In genomic region chr22:23180301-23180892, GRCh38 we compare ENCODE assay signal across 8 cellular contexts. TPM values are rescaled to one million over a fixed set of nuclear protein-coding genes. Genes with fewer than 3 reads are reported as not detected.
A peak's percentile ranks its signal among the peaks of the same experiment; 100 is the strongest.
DNase-seq lines count a peak whose midpoint lies in the region; ATAC-seq and TF ChIP-seq lines count a peak whose summit lies in the region.

BCR (plus strand) TSS chr22:23180509; CDS start chr22:23180961, 452 bp downstream.

- H3K27ac Mint-ChIP-seq in activated naive CD4-positive, alpha-beta T cell treated with anti-CD3 and anti-CD28 coated beads for 36 hours: peak within 1 kb of the TSS; percentile 92
- H3K27ac Mint-ChIP-seq in natural killer cell: peak within 1 kb of the TSS; percentile 93 to 94

- H3K27ac ChIP-seq in RWPE1 (peak within 1 kb of the TSS; percentile 81), testis (peak within 1 kb of the TSS; percentile 75 to 86)

- DNase-seq in Caki2 (ENCODE audit: low read depth): peak; percentile 67
- DNase-seq in RWPE1 (ENCODE audit: low spot score): peak; percentile 59
- DNase-seq in activated naive CD4-positive, alpha-beta T cell treated with anti-CD3 and anti-CD28 coated beads for 36 hours: peak; percentile 65
- DNase-seq in foreskin fibroblast: peak; percentile 67 to 89
- DNase-seq in natural killer cell: peak; percentile 73
- DNase-seq in testis: peak; percentile 83

- H3K4me1 ChIP-seq in testis: peaks cover 50% of the 10 kb centered on the region

- peak within 1 kb of the TSS; percentile 97 for H3K4me3 Mint-ChIP-seq in activated naive CD4-positive, alpha-beta T cell treated with anti-CD3 and anti-CD28 coated beads for 36 hours
- H3K4me3 Mint-ChIP-seq in natural killer cell: peak within 1 kb of the TSS; percentile 98

- intact Hi-C loops in activated naive CD4-positive, alpha-beta T cell treated with anti-CD3 and anti-CD28 coated beads for 36 hours (cut with micrococcal nuclease): no loop called here
- intact Hi-C loops in natural killer cell (cut with micrococcal nuclease) (loop anchor here (5.0 kb wide), 1 partner anchor 43 kb away; no protein-coding TSS in a partner anchor), testis (cut with DNase I; ENCODE audit: low total_unique reads) (no loop called here)

- POLR2A ChIA-PET in RWPE1 (lab: Yijun Ruan, JAX; ENCODE audit: low non-redundant PET): interaction anchor here (0.6 to 0.7 kb wide), 2 partner anchors 35 to 90 kb away, joined by 3 read pairs; no protein-coding TSS in a partner anchor

- H3K4me3 ChIP-seq in foreskin fibroblast (ENCODE audit: low read depth in 1 of 2, low read length in 2 of 2) (peak within 1 kb of the TSS; percentile 62 to 76), testis (peak within 1 kb of the TSS; percentile 59 to 60)

- H3K36me3 Mint-ChIP-seq in activated naive CD4-positive, alpha-beta T cell treated with anti-CD3 and anti-CD28 coated beads for 36 hours (ENCODE audit: low read depth): peaks cover 23% of the 10 kb centered on the region
- H3K36me3 Mint-ChIP-seq in natural killer cell: peaks cover 14% of the 10 kb centered on the region

- H3K9me3 Mint-ChIP-seq in activated naive CD4-positive, alpha-beta T cell treated with anti-CD3 and anti-CD28 coated beads for 36 hours: peaks cover 5% of the 10 kb centered on the region
- H3K9me3 Mint-ChIP-seq in natural killer cell: peaks cover 3 to 14% of the 10 kb centered on the region in 2 donors

- no peaks in the 10 kb centered on the region for H3K27me3 Mint-ChIP-seq in activated naive CD4-positive, alpha-beta T cell treated with anti-CD3 and anti-CD28 coated beads for 36 hours (ENCODE audit: low read depth)
- no peaks in the 10 kb centered on the region for H3K27me3 Mint-ChIP-seq in natural killer cell (ENCODE audit: low read depth in 2 of 2)

- peaks cover 55% of the 10 kb centered on the region for H3K4me1 Mint-ChIP-seq in activated naive CD4-positive, alpha-beta T cell treated with anti-CD3 and anti-CD28 coated beads for 36 hours (ENCODE audit: low read depth)
- H3K4me1 Mint-ChIP-seq in natural killer cell: peaks cover 65 to 71% of the 10 kb centered on the region in 2 donors

- TF ChIP-seq CTCF in RWPE1 (conservative IDR thresholded peaks at IDR 0.05; ENCODE audit: low read depth) (no peak), foreskin fibroblast (IDR thresholded peaks at IDR 0.05; ENCODE audit: low read depth, low read length) (no peak), natural killer cell (IDR thresholded peaks at IDR 0.05) (no peak), testis (IDR thresholded peaks at IDR 0.05) (peak in 2 of 3 experiments; percentile 9 to 29)

- TF ChIP-seq POLR2A in testis (IDR thresholded peaks at IDR 0.05): no peak

- no peaks in the 10 kb centered on the region for H3K9me3 ChIP-seq in testis

- H3K36me3 ChIP-seq in testis (ENCODE audit: low read depth, missing control alignments): no peaks in the 10 kb centered on the region

- in situ Hi-C loops in Caki2 (cut with HindIII; ENCODE audit: low pct_unique_long_range_greater_than_20kb, low sequenced_read_pairs): no loop called here

- 0 to 1% methylated on average over 9 to 19 of the region's 88 CpGs for WGBS in testis, 2 donors

- CTCF ChIA-PET in RWPE1 (lab: Yijun Ruan, JAX): interaction anchor here (2.3 kb wide), 1 partner anchor 102 kb away, joined by 13 read pairs; no protein-coding TSS in a partner anchor
- CTCF ChIA-PET in activated naive CD4-positive, alpha-beta T cell treated with anti-CD3 and anti-CD28 coated beads for 36 hours (lab: Charles Lee): interaction anchor here (1.1 to 9.2 kb wide), 6 partner anchors 45 to 110 kb away, joined by 3 to 167 read pairs (median 6); no protein-coding TSS in a partner anchor

- no peaks in the 10 kb centered on the region for H3K27me3 ChIP-seq in testis

- peak; percentile 59 for ATAC-seq in HG02798 (IDR thresholded peaks at IDR 0.05; ENCODE audit: poor library complexity, unreplicated experiment)
- ATAC-seq in natural killer cell: peak; percentile 69 to 80 (median 77)
- no peak for ATAC-seq in GM18873 (IDR thresholded peaks at IDR 0.05; ENCODE audit: low FRiP score, unreplicated experiment)

RNA-seq across cellular contexts. Expression of gene BCR, which starts in this region (rescaled TPM):
- total RNA-seq in Caki2 (2014; rRNA removed; shearing (Covaris generic); ENCODE audit: low replicate concordance): 41.9 and 60.7 TPM in 2 replicates
- total RNA-seq in activated naive CD4-positive, alpha-beta T cell treated with anti-CD3 and anti-CD28 coated beads for 36 hours: 10 to 100 TPM; 62.3 to 63.3 TPM
- 100 to 1,000 TPM; 166 to 186 (median 167) TPM for total RNA-seq in natural killer cell
- 100 to 1,000 TPM; 105 to 108 TPM for total RNA-seq in testis
- 52.5 TPM for polyA plus RNA-seq in testis (ENCODE audit: insufficient read depth, low read depth, low replicate concordance)

Comparison
In these comparisons a context has a peak if more than half of its experiments do, and no peak if none do; other contexts are left out.
1. CTCF ChIP-seq: peak in testis (2 of 3); none in RWPE1 (single experiment), foreskin fibroblast (single experiment) and natural killer cell (single experiment).
2. Peak in every context shown above with its lines, with median percentiles within 50 percentile points of each other: DNase-seq.